In the genomic region with DNA sequence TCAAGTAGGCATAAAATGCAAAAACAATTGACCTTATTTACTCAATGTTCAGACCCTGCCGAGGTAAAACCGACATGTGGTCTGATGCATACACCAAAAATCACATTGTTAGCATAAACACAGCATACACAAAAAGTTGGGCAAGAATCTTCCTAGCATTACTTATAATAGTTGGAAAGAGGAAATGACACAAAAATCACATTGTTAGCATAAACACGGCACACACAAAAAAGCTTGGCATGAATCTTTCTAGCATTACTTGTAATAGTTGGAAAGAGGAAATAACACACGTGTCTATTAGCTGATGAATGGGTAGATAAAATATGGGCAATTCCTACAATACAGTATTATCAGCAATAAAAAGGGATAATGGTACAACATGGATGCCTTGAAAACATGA, we compare ENCODE assay signal across 21 cellular contexts.
A peak's percentile ranks its signal among the peaks of the same experiment; 100 is the strongest.
DNase-seq lines count a peak whose midpoint lies in the region; TF ChIP-seq lines count a peak whose summit lies in the region.
"Had no signal": no experiment of that assay in that cellular context is flagged by ENCODE, and none has a peak within 500 bp of the region (broad histone marks: within the 10 kb centered on the region; RNA-seq: fewer than 3 reads in every experiment).

No MANE protein-coding gene starts in this region.

- peak overlapping the region; percentile 44 for H2AFZ ChIP-seq in osteoblast (ENCODE audit: low read length)

- no peaks in the 10 kb centered on the region for H3K4me1 ChIP-seq in osteoblast (ENCODE audit: insufficient read depth, low read length)
- H3K4me1 ChIP-seq: transverse colon had no signal

- H3K36me3 ChIP-seq in osteoblast (ENCODE audit: insufficient read depth, low read length): no peaks in the 10 kb centered on the region
- H3K36me3 ChIP-seq: BLaER1 treated with 17β-estradiol and CSF1 and Interleukin-3, amounts not matched to agents 10 nM and 100 nM; transverse colon had no signal

- no peaks in the 10 kb centered on the region for H3K79me2 ChIP-seq in osteoblast (ENCODE audit: insufficient read depth, low read length)

- no peaks in the 10 kb centered on the region for H4K20me1 ChIP-seq in osteoblast (ENCODE audit: insufficient read depth, low read length)
- H4K20me1 ChIP-seq: BLaER1 treated with 17β-estradiol and CSF1 and Interleukin-3, amounts not matched to agents 10 nM and 100 nM had no signal

- no peak overlapping the region for H3K4me3 ChIP-seq in osteoblast (ENCODE audit: insufficient read depth, low read length)
- H3K4me3 ChIP-seq: BLaER1 treated with 17β-estradiol and CSF1 and Interleukin-3, amounts not matched to agents 10 nM and 100 nM; lung; transverse colon had no signal

- H3K27ac ChIP-seq in osteoblast (ENCODE audit: low read depth, low read length): no peak overlapping the region
- H3K27ac ChIP-seq: transverse colon had no signal

- TF ChIP-seq CTCF in osteoblast (IDR thresholded peaks at IDR 0.05; ENCODE audit: extremely low read depth, low read depth, low read length): no peak

- DNase-seq in HCEC 1CT: peak; percentile 83
- DNase-seq in NCI-H748 treated with DMSO at 0.1 percent for 48 hours (lab: John Stamatoyannopoulos, UW): peak; percentile 72
- DNase-seq in fibroblast of gingiva (ENCODE audit: low read depth): peak; percentile 73
- DNase-seq in osteoblast (ENCODE audit: insufficient read length, low spot score, missing footprints): no peak
- no peak for DNase-seq in GM03348 (ENCODE audit: low spot score)
- no peak for DNase-seq in NCI-H2227 (lab: John Stamatoyannopoulos, UW; ENCODE audit: unreplicated experiment)
- DNase-seq in T1000 (lab: John Stamatoyannopoulos, UW): no peak
- DNase-seq: activated B cell treated with CpG ODN at 0.5 μM for 24 hours; activated effector memory CD4-positive, alpha-beta T cell treated with Interleukin-2 at 50 U/mL for 16 hours; amniotic stem cell; DMS53; endodermal cell; GOT3; NCI-H1092; NCI-H82; nephron progenitor cell; stimulated activated CD4-positive, alpha-beta T cell treated with anti-CD3 and anti-CD28 coated beads, Interleukin-15, amount 100 ng/mL, for 24 hours; stimulated activated naive CD4-positive, alpha-beta T cell; transverse colon had no signal

- H3K9me3 ChIP-seq in osteoblast (ENCODE audit: low read depth, low read length): no peaks in the 10 kb centered on the region
- H3K9me3 ChIP-seq: transverse colon had no signal

- H3K4me2 ChIP-seq in osteoblast (ENCODE audit: insufficient read depth, low read length): no peak overlapping the region

- no peaks in the 10 kb centered on the region for H3K27me3 ChIP-seq in osteoblast (ENCODE audit: insufficient read depth, low read length)
- H3K27me3 ChIP-seq: BLaER1 treated with 17β-estradiol and CSF1 and Interleukin-3, amounts not matched to agents 10 nM and 100 nM; transverse colon had no signal

Comparison
In these comparisons a context has a peak if more than half of its experiments do, and no peak if none do; other contexts are left out.
1. DNase-seq: peak in HCEC 1CT (single experiment), NCI-H748 treated with DMSO at 0.1 percent for 48 hours (single experiment) and fibroblast of gingiva (single experiment); none in osteoblast (single experiment), GM03348 (single experiment), NCI-H2227 (single experiment) and T1000 (single experiment).